Comparison of ENCODE assay signal across 21 cellular contexts in the genomic region with DNA sequence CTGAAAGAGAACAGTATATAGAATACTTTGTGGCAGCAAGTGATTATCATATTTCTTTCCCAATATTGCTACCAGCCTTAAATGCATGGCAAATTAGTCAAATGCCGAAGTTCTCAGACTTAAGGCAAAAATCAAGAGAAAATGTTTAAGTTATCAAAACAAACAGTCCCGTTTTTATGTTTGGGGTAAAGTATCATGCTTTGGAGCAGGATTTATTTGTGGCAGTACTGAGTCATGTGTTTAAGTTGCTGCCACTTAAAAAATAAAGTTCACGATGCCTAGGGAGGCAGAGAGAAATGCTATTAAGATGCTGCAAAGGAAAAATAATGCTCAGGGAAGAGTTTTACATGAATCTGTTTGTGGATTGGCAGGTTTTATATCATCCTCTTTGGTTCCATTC.
"Had no signal": no experiment of that assay in that cellular context is flagged by ENCODE, and none has a peak within 500 bp of the region (broad histone marks: within the 10 kb centered on the region; RNA-seq: fewer than 3 reads in every experiment).

No MANE protein-coding gene starts in this region.

- H3K4me1 ChIP-seq: esophagus squamous epithelium, left ventricle myocardium inferior, right lobe of liver, stomach, suprapubic skin, tibial nerve had no signal

- H3K27ac ChIP-seq: brain microvascular endothelial cell, dorsolateral prefrontal cortex, esophagus squamous epithelium, left ventricle myocardium inferior, right lobe of liver, stomach, suprapubic skin, tibial nerve, WERI-Rb-1 had no signal

- H3K27me3 ChIP-seq: brain microvascular endothelial cell, dorsolateral prefrontal cortex, esophagus squamous epithelium, right lobe of liver, stomach, suprapubic skin, tibial nerve had no signal

- DNase-seq: activated CD4-positive, alpha-beta T cell treated with anti-CD3 and anti-CD28 coated beads, Interleukin-2, amount 10 ng/mL, durations not matched to agents 7 days and 5 days; activated CD4-positive, CD25-positive, alpha-beta regulatory T cell treated with anti-CD3 and anti-CD28 coated beads, Interleukin-2, amount 50 U/mL, for 72 hours; activated CD8-positive, alpha-beta T cell treated with anti-CD3 and anti-CD28 coated beads, Interleukin-2, amount 10 ng/mL, durations not matched to agents 7 days and 5 days; activated gamma-delta T cell treated with Interleukin-2 at 50 U/mL for 16 hours; aorta; brain microvascular endothelial cell; caudate nucleus; dorsolateral prefrontal cortex; effector memory CD8-positive, alpha-beta T cell; esophagus squamous epithelium; foreskin melanocyte; hippocampal formation; left ventricle myocardium inferior; right lobe of liver; stomach; T-helper 1 cell; WERI-Rb-1 had no signal

- H3K9me3 ChIP-seq: esophagus squamous epithelium, left ventricle myocardium inferior, right lobe of liver, stomach, suprapubic skin, tibial nerve had no signal

- H3K4me3 ChIP-seq: dorsolateral prefrontal cortex, esophagus squamous epithelium, left ventricle myocardium inferior, right lobe of liver, skin epidermis, stomach, suprapubic skin, tibial nerve had no signal

- H3K36me3 ChIP-seq: brain microvascular endothelial cell, esophagus squamous epithelium, left ventricle myocardium inferior, right lobe of liver, stomach, suprapubic skin, tibial nerve, WERI-Rb-1 had no signal

- ATAC-seq: activated CD8-positive, alpha-beta T cell treated with anti-CD3 and anti-CD28 coated beads, Interleukin-2, amount 10 ng/mL, durations not matched to agents 7 days and 5 days; effector memory CD8-positive, alpha-beta T cell; right lobe of liver; stimulated activated memory B cell treated with anti-CD40 and anti-IgM and Interleukin-4, amounts not matched to agents 10 μg/mL and 1 μg/mL and 100 μg/mL, for 72 hours had no signal
